ENCODE assay signal across 1 cellular context in the genomic region with DNA sequence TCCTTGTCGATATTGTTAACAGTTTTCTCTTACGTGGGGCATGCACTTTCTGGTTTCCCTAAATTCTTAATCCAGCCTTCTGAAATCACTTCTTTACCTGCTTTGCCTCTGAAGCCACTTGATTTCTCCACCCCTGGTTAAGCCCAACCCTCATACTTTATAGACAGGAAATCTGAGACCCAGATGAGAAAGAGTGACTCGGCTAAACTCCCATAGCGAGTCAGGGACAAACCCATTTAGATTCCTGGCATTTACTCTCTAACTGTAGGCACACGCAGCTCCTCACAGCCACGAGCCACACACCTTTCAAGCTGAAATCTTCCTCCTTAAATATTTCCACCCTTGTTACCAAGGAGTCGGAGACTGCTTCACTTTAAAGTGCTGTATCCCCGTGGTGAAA.
TF ChIP-seq lines count a peak whose summit lies in the region.

No MANE protein-coding gene starts in this region.

TF ChIP-seq in HCT116, 20 proteins besides CTCF, POLR2A, EP300 and RAD21 (continued from another document):
- no peak for TF ChIP-seq SRF (IDR thresholded peaks at IDR 0.05; ENCODE audit: low read depth)
- no peak for TF ChIP-seq CEBPB (IDR thresholded peaks at IDR 0.05; ENCODE audit: low read depth)
- TF ChIP-seq ZNF274 (IDR thresholded peaks at IDR 0.05; ENCODE audit: low read depth, low read length) = no peak
- TF ChIP-seq TCF7L2 (IDR thresholded peaks at IDR 0.05; ENCODE audit: borderline replicate concordance, extremely low read depth, insufficient read depth, insufficient read length) = no peak
- TF ChIP-seq POLR2AphosphoS5 (IDR thresholded peaks at IDR 0.05; ENCODE audit: low read depth, low read length) = no peak
- no peak for TF ChIP-seq YY1 (IDR thresholded peaks at IDR 0.05; ENCODE audit: extremely low read depth, insufficient replicate concordance, low read depth, low read length)
- TF ChIP-seq, protein P1, sequence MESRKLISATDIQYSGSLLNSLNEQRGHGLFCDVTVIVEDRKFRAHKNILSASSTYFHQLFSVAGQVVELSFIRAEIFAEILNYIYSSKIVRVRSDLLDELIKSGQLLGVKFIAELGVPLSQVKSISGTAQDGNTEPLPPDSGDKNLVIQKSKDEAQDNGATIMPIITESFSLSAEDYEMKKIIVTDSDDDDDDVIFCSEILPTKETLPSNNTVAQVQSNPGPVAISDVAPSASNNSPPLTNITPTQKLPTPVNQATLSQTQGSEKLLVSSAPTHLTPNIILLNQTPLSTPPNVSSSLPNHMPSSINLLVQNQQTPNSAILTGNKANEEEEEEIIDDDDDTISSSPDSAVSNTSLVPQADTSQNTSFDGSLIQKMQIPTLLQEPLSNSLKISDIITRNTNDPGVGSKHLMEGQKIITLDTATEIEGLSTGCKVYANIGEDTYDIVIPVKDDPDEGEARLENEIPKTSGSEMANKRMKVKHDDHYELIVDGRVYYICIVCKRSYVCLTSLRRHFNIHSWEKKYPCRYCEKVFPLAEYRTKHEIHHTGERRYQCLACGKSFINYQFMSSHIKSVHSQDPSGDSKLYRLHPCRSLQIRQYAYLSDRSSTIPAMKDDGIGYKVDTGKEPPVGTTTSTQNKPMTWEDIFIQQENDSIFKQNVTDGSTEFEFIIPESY (IDR thresholded peaks at IDR 0.05; ENCODE audit: extremely low read depth, insufficient replicate concordance, low read length) = no peak
